In the genomic region with DNA sequence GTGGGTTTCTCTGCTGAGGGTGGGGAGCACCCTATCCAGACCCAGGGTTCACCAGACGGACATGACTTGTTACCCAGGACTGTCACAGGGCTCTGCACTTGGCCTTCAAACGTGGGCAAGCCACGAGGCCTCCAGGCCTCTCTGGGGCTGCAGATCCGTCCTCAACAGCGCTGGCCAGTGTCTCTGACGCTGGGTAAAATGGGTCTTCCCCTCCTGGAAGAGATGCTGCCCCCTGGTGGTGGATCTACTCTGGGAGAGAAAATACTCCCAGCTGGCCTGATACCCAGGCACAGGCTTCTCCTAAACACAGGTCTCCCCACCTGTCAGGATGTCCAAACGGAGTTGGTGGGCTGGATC, we compare ENCODE assay signal across 8 cellular contexts. TPM values are rescaled to one million over a fixed set of nuclear protein-coding genes. Genes with fewer than 3 reads are reported as not detected.
DNase-seq lines count a peak whose midpoint lies in the region; ATAC-seq, FAIRE-seq and TF ChIP-seq lines count a peak whose summit lies in the region.

No MANE protein-coding gene starts in this region.

- H3K27ac ChIP-seq in fibroblast of lung (ENCODE audit: insufficient read depth, low read length) (no peak overlapping the region), neural cell (ENCODE audit: low read length) (no peak overlapping the region)

- no peak for FAIRE-seq in RCC 7860 (lab: Jason Lieb, UNC)

- H3K4me1 ChIP-seq in fibroblast of lung (ENCODE audit: control insufficient read depth, extremely low read depth, insufficient read depth, low read length), result peaks cover 3% of the 10 kb centered on the region

- H3K9me3 Mint-ChIP-seq in activated T-cell treated with anti-CD3 and anti-CD28 coated beads, Interleukin-2, amount 50 U/mL, for 72 hours, result no peaks in the 10 kb centered on the region

- peak; percentile 68 for ATAC-seq in GM18907 (IDR thresholded peaks at IDR 0.05; ENCODE audit: unreplicated experiment)
- peak; percentile 82 to 83 for ATAC-seq in activated T-cell treated with anti-CD3 and anti-CD28 coated beads, Interleukin-2, amount 50 U/mL, for 72 hours (replicated peaks in 1 of 2)

- peak; percentile 79 for DNase-seq in AG10803 (ENCODE audit: low read depth)
- peak; percentile 54 for DNase-seq in RCC 7860 (ENCODE audit: low spot score)
- peak; percentile 89 to 90 for DNase-seq in activated T-cell treated with anti-CD3 and anti-CD28 coated beads, Interleukin-2, amount 50 U/mL, for 72 hours
- DNase-seq in fibroblast of lung (ENCODE audit: low read depth in 2 of 2), result peak; percentile 67 to 82
- peak; percentile 80 for DNase-seq in stimulated activated naive CD4-positive, alpha-beta T cell treated with Interleukin-2 at 50 U/mL for 16 hours (lab: John Stamatoyannopoulos, UW)

- H3K4me2 ChIP-seq in fibroblast of lung (ENCODE audit: extremely low read depth, insufficient read depth, low read length) (no peak overlapping the region), neural cell (ENCODE audit: low read length) (no peak overlapping the region)

- no peaks in the 10 kb centered on the region for H3K9me2 ChIP-seq in neural cell (ENCODE audit: insufficient read depth, low read length)

- H3K9me3 ChIP-seq in fibroblast of lung (ENCODE audit: control insufficient read depth, insufficient read depth, low read depth, low read length) (no peaks in the 10 kb centered on the region), neural cell (ENCODE audit: low read length) (no peaks in the 10 kb centered on the region)

- H3K79me2 ChIP-seq in fibroblast of lung (ENCODE audit: control insufficient read depth, insufficient read depth, low read length) (no peaks in the 10 kb centered on the region), neural cell (replicated peaks; ENCODE audit: insufficient read depth, low read length) (no peaks in the 10 kb centered on the region)

- H3K9ac ChIP-seq in fibroblast of lung (ENCODE audit: insufficient read depth, low read length) (no peak overlapping the region), neural cell (ENCODE audit: low read length) (no peak overlapping the region)

- peak overlapping the region; percentile 42 to 62 for H3K4me3 Mint-ChIP-seq in activated T-cell treated with anti-CD3 and anti-CD28 coated beads, Interleukin-2, amount 50 U/mL, for 72 hours

- H3K36me3 ChIP-seq in fibroblast of lung (ENCODE audit: control insufficient read depth, insufficient read depth, low read length) (no peaks in the 10 kb centered on the region), neural cell (ENCODE audit: insufficient read depth, low read length) (no peaks in the 10 kb centered on the region)

- TF ChIP-seq CTCF in AG10803 (conservative IDR thresholded peaks at IDR 0.05; ENCODE audit: low read length) (peak; percentile 86), fibroblast of lung (conservative IDR thresholded peaks at IDR 0.05 in 1 of 2, IDR thresholded peaks at IDR 0.05 in 1 of 2; ENCODE audit: low read depth in 1 of 2, low read length in 2 of 2) (peak; percentile 75 to 87), neural cell (IDR thresholded peaks at IDR 0.05; ENCODE audit: poor library complexity, severe bottlenecking) (peak; percentile 55)

- no peak overlapping the region for H2AFZ ChIP-seq in fibroblast of lung (ENCODE audit: low read length)
- no peak overlapping the region for H2AFZ ChIP-seq in neural cell (ENCODE audit: low read depth, low read length)

- H3K27me3 ChIP-seq in fibroblast of lung (ENCODE audit: control insufficient read depth, insufficient read depth, low read length) (no peaks in the 10 kb centered on the region), neural cell (ENCODE audit: insufficient read depth, low read depth, low read length) (no peaks in the 10 kb centered on the region)

- H3F3A ChIP-seq in neural cell (ENCODE audit: insufficient read depth, low read length, poor library complexity, severe bottlenecking), result no peaks in the 10 kb centered on the region

- TF ChIP-seq EP300 in Ishikawa (IDR thresholded peaks at IDR 0.05; ENCODE audit: borderline replicate concordance), result no peak
- no peak for TF ChIP-seq EP300 in neural cell (conservative IDR thresholded peaks at IDR 0.05; ENCODE audit: poor library complexity, severe bottlenecking)

- H4K20me1 ChIP-seq in fibroblast of lung (ENCODE audit: control insufficient read depth, extremely low read depth, insufficient read depth, low read length), result no peaks in the 10 kb centered on the region
- no peaks in the 10 kb centered on the region for H4K20me1 ChIP-seq in neural cell (ENCODE audit: insufficient read depth)

- no peak overlapping the region for H3K4me3 ChIP-seq in AG10803 (ENCODE audit: low read length)
- H3K4me3 ChIP-seq in fibroblast of lung (replicated peaks in 1 of 4; ENCODE audit: control extremely low read depth in 1 of 4, insufficient read depth in 1 of 4, low read depth in 3 of 4, low read length in 4 of 4), result no peak overlapping the region
- no peak overlapping the region for H3K4me3 ChIP-seq in neural cell (ENCODE audit: low read length)

- H3K27ac Mint-ChIP-seq in activated T-cell treated with anti-CD3 and anti-CD28 coated beads, Interleukin-2, amount 50 U/mL, for 72 hours, result no peak overlapping the region

- peak; percentile 70 for TF ChIP-seq RAD21 in Ishikawa (IDR thresholded peaks at IDR 0.05; ENCODE audit: low read depth)
- TF ChIP-seq RAD21 in neural cell (conservative IDR thresholded peaks at IDR 0.05), result no peak

- H3K4me1 Mint-ChIP-seq in activated T-cell treated with anti-CD3 and anti-CD28 coated beads, Interleukin-2, amount 50 U/mL, for 72 hours (ENCODE audit: low read depth), result peaks cover 15% of the 10 kb centered on the region

- no peaks in the 10 kb centered on the region for H3K27me3 Mint-ChIP-seq in activated T-cell treated with anti-CD3 and anti-CD28 coated beads, Interleukin-2, amount 50 U/mL, for 72 hours (ENCODE audit: low read depth)

- H3K36me3 Mint-ChIP-seq in activated T-cell treated with anti-CD3 and anti-CD28 coated beads, Interleukin-2, amount 50 U/mL, for 72 hours (ENCODE audit: insufficient read depth in 2 of 2), result no peaks in the 10 kb centered on the region

TF ChIP-seq in Ishikawa, 13 proteins besides CTCF, POLR2A, EP300 and RAD21 (continues in another document):
- TF ChIP-seq EGR1 (IDR thresholded peaks at IDR 0.05), result no peak
- TF ChIP-seq, protein P1, sequence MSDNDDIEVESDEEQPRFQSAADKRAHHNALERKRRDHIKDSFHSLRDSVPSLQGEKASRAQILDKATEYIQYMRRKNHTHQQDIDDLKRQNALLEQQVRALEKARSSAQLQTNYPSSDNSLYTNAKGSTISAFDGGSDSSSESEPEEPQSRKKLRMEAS (IDR thresholded peaks at IDR 0.05), result peak; percentile 30; the same call in 1 of the 2 replicates

TF ChIP-seq in neural cell, 6 proteins besides CTCF, POLR2A, EP300 and RAD21:
- peak; percentile 29 for TF ChIP-seq SMC3 (conservative IDR thresholded peaks at IDR 0.05; ENCODE audit: poor library complexity)
- TF ChIP-seq, protein P2, sequence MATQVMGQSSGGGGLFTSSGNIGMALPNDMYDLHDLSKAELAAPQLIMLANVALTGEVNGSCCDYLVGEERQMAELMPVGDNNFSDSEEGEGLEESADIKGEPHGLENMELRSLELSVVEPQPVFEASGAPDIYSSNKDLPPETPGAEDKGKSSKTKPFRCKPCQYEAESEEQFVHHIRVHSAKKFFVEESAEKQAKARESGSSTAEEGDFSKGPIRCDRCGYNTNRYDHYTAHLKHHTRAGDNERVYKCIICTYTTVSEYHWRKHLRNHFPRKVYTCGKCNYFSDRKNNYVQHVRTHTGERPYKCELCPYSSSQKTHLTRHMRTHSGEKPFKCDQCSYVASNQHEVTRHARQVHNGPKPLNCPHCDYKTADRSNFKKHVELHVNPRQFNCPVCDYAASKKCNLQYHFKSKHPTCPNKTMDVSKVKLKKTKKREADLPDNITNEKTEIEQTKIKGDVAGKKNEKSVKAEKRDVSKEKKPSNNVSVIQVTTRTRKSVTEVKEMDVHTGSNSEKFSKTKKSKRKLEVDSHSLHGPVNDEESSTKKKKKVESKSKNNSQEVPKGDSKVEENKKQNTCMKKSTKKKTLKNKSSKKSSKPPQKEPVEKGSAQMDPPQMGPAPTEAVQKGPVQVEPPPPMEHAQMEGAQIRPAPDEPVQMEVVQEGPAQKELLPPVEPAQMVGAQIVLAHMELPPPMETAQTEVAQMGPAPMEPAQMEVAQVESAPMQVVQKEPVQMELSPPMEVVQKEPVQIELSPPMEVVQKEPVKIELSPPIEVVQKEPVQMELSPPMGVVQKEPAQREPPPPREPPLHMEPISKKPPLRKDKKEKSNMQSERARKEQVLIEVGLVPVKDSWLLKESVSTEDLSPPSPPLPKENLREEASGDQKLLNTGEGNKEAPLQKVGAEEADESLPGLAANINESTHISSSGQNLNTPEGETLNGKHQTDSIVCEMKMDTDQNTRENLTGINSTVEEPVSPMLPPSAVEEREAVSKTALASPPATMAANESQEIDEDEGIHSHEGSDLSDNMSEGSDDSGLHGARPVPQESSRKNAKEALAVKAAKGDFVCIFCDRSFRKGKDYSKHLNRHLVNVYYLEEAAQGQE (IDR thresholded peaks at IDR 0.05; ENCODE audit: borderline replicate concordance), result no peak

RNA-seq across cellular contexts. Expression of a gene that starts 3.7 kb away (rescaled TPM):
- total RNA-seq in activated T-cell treated with anti-CD3 and anti-CD28 coated beads, Interleukin-2, amount 50 U/mL, for 72 hours, result not detected
- not detected in 2 replicates for total RNA-seq in fibroblast of lung
- not detected in 2 replicates for polyA plus RNA-seq in fibroblast of lung
- polyA plus RNA-seq in fibroblast of lung (2012), result 0.15 TPM in 1 of 2 replicates, not detected in the other
- polyA minus RNA-seq in fibroblast of lung (ENCODE audit: low replicate concordance), result not detected in 2 replicates
- polyA plus RNA-seq in neural cell, result not detected in 2 replicates
- 0.46 TPM in 1 of 2 replicates, not detected in the other for polyA minus RNA-seq in neural cell

RNA-seq across cellular contexts. Expression of a gene that starts 25.7 kb away (rescaled TPM):
- 10 to 100 TPM in 1 of 2 donors, 1 to 10 TPM in 1; 6.4 to 10.3 TPM for total RNA-seq in activated T-cell treated with anti-CD3 and anti-CD28 coated beads, Interleukin-2, amount 50 U/mL, for 72 hours
- 0.51 and 1.8 TPM in 2 replicates for total RNA-seq in fibroblast of lung
- polyA plus RNA-seq in fibroblast of lung (3.0 and 17.3 TPM in 2 replicates), neural cell (not detected in 2 replicates)
- 9.7 and 42.5 TPM in 2 replicates for polyA plus RNA-seq in fibroblast of lung (2012)
- polyA minus RNA-seq in fibroblast of lung (ENCODE audit: low replicate concordance) (29.9 and 125 TPM in 2 replicates), neural cell (not detected in 2 replicates)

RNA-seq across cellular contexts. Expression of a gene that starts 51.6 kb away (rescaled TPM):
- total RNA-seq in activated T-cell treated with anti-CD3 and anti-CD28 coated beads, Interleukin-2, amount 50 U/mL, for 72 hours, result 1 to 10 TPM; 3.7 to 4.7 TPM
- total RNA-seq in fibroblast of lung, result 4.1 and 5.1 TPM in 2 replicates
- polyA plus RNA-seq in fibroblast of lung (3.6 and 5.5 TPM in 2 replicates), neural cell (6.2 and 6.9 TPM in 2 replicates)
- polyA plus RNA-seq in fibroblast of lung (2012), result not detected in 2 replicates
- polyA minus RNA-seq in fibroblast of lung (ENCODE audit: low replicate concordance) (0.74 and 0.75 TPM in 2 replicates), neural cell (16.3 and 18.0 TPM in 2 replicates)
